ENCODE assay signal across 10 cellular contexts in genomic region chr1:209899948-209900347, GRCh38. TPM values are rescaled to one million over a fixed set of nuclear protein-coding genes. Genes with fewer than 3 reads are reported as not detected.
DNase-seq lines count a peak whose midpoint lies in the region; ATAC-seq and TF ChIP-seq lines count a peak whose summit lies in the region.
"Had no signal": no experiment of that assay in that cellular context is flagged by ENCODE, and none has a peak within 500 bp of the region (broad histone marks: within the 10 kb centered on the region; RNA-seq: fewer than 3 reads in every experiment).

No MANE protein-coding gene starts in this region.

- no TSS peak for BruUV-seq in MCF 10A (replicated peaks; lab: Mats Ljungman, UMichigan)

- no peaks in the 10 kb centered on the region for H3K4me1 ChIP-seq in breast epithelium

- H3K27me3 ChIP-seq in breast epithelium (peaks cover 0 to 2% of the 10 kb centered on the region in 2 donors), brain microvascular endothelial cell (replicated peaks) (no peaks in the 10 kb centered on the region)

- H3K36me3 ChIP-seq in breast epithelium: no peaks in the 10 kb centered on the region
- H3K36me3 ChIP-seq in brain microvascular endothelial cell (replicated peaks): no peaks in the 10 kb centered on the region

- ATAC-seq in HG03280 (IDR thresholded peaks at IDR 0.05; ENCODE audit: unreplicated experiment): peak; percentile 64
- ATAC-seq in stimulated activated naive CD8-positive, alpha-beta T cell treated with anti-CD3 and anti-CD28 coated beads, Interleukin-15, amount 100 ng/mL, for 72 hours: no peak
- ATAC-seq in HG03521 (IDR thresholded peaks at IDR 0.05; ENCODE audit: unreplicated experiment): no peak
- ATAC-seq in GM19395 (IDR thresholded peaks at IDR 0.05; ENCODE audit: unreplicated experiment): no peak
- ATAC-seq: effector memory CD8-positive, alpha-beta T cell had no signal

- POLR2A ChIA-PET in MCF 10A (lab: Yijun Ruan, JAX): interaction anchor here (1.0 to 2.7 kb wide), 4 partner anchors 9 to 84 kb away, joined by 3 to 9 read pairs (median 5); no protein-coding TSS in a partner anchor

- in situ Hi-C loops in brain microvascular endothelial cell (cut with HindIII; ENCODE audit: low pct_ligation_motif_present, low sequenced_read_pairs): no loop called here

- CTCF ChIA-PET in MCF 10A (lab: Yijun Ruan, JAX): interaction anchor here (0.5 to 1.8 kb wide), 12 partner anchors 11 to 105 kb away, joined by 3 to 11 read pairs (median 4); no protein-coding TSS in a partner anchor

- DNase-seq in MCF 10A (ENCODE audit: unreplicated experiment) (peak; percentile 54), breast epithelium (ENCODE audit: low spot score in 2 of 2) (no peak), brain microvascular endothelial cell (no peak), occipital lobe (lab: John Stamatoyannopoulos, UW) (no peak)
- DNase-seq in stimulated activated naive CD8-positive, alpha-beta T cell treated with anti-CD3 and anti-CD28 coated beads, Interleukin-15, amount 100 ng/mL, for 72 hours: peak; percentile 5 to 22
- DNase-seq: activated CD4-positive, CD25-positive, alpha-beta regulatory T cell; effector memory CD8-positive, alpha-beta T cell had no signal

- TF ChIP-seq CTCF in MCF 10A (IDR thresholded peaks at IDR 0.05; ENCODE audit: unreplicated experiment) (peak; percentile 36), breast epithelium (IDR thresholded peaks at IDR 0.05) (no peak), brain microvascular endothelial cell (IDR thresholded peaks at IDR 0.05; ENCODE audit: low read depth, low read length, missing control alignments) (peak; percentile 68)

- no peaks in the 10 kb centered on the region for H3K27me3 Mint-ChIP-seq in MCF 10A (ENCODE audit: insufficient read depth, unreplicated experiment)
- H3K27me3 Mint-ChIP-seq in stimulated activated naive CD8-positive, alpha-beta T cell treated with anti-CD3 and anti-CD28 coated beads, Interleukin-15, amount 100 ng/mL, for 72 hours: peaks cover 21% of the 10 kb centered on the region

- no peak overlapping the region for H3K4me3 ChIP-seq in breast epithelium
- no peak overlapping the region for H3K4me3 ChIP-seq in brain microvascular endothelial cell (ENCODE audit: low read depth, low read length)

- no peak overlapping the region for H3K27ac ChIP-seq in breast epithelium
- peak overlapping the region; percentile 59 for H3K27ac ChIP-seq in brain microvascular endothelial cell

- no peak overlapping the region for H3K4me3 Mint-ChIP-seq in MCF 10A (ENCODE audit: unreplicated experiment)
- H3K4me3 Mint-ChIP-seq in stimulated activated naive CD8-positive, alpha-beta T cell treated with anti-CD3 and anti-CD28 coated beads, Interleukin-15, amount 100 ng/mL, for 72 hours: no peak overlapping the region
- H3K4me3 Mint-ChIP-seq: effector memory CD8-positive, alpha-beta T cell had no signal

- H3K4me1 Mint-ChIP-seq in MCF 10A (ENCODE audit: insufficient read depth, unreplicated experiment): peaks cover 45% of the 10 kb centered on the region
- H3K4me1 Mint-ChIP-seq in stimulated activated naive CD8-positive, alpha-beta T cell treated with anti-CD3 and anti-CD28 coated beads, Interleukin-15, amount 100 ng/mL, for 72 hours: no peaks in the 10 kb centered on the region

- no peaks in the 10 kb centered on the region for H3K36me3 Mint-ChIP-seq in MCF 10A (ENCODE audit: insufficient read depth, unreplicated experiment)

- intact Hi-C loops in MCF 10A (cut with micrococcal nuclease) (no loop called here), breast epithelium (cut with DNase I; ENCODE audit: low total_unique reads) (no loop called here)

- peaks cover 7% of the 10 kb centered on the region for H3K9me3 Mint-ChIP-seq in MCF 10A (ENCODE audit: unreplicated experiment)
- no peaks in the 10 kb centered on the region for H3K9me3 Mint-ChIP-seq in stimulated activated naive CD8-positive, alpha-beta T cell treated with anti-CD3 and anti-CD28 coated beads, Interleukin-15, amount 100 ng/mL, for 72 hours
- H3K9me3 Mint-ChIP-seq: effector memory CD8-positive, alpha-beta T cell had no signal

- H3K9me3 ChIP-seq in breast epithelium: no peaks in the 10 kb centered on the region

- H3K27ac Mint-ChIP-seq in MCF 10A (ENCODE audit: low read depth, unreplicated experiment): peak overlapping the region; percentile 70
- H3K27ac Mint-ChIP-seq in stimulated activated naive CD8-positive, alpha-beta T cell treated with anti-CD3 and anti-CD28 coated beads, Interleukin-15, amount 100 ng/mL, for 72 hours: no peak overlapping the region
- H3K27ac Mint-ChIP-seq: effector memory CD8-positive, alpha-beta T cell had no signal

- TF ChIP-seq POLR2A in breast epithelium (IDR thresholded peaks at IDR 0.05): no peak

RNA-seq across cellular contexts. Expression of gene SYT14, which starts 38.1 kb away (rescaled TPM):
- total RNA-seq in MCF 10A (2022) (0.79 and 1.4 TPM in 2 replicates), breast epithelium (under 1 TPM in 1 of 3 donors, not detected in 2; 0.73 TPM), occipital lobe (65.8 TPM)

Comparison
In these comparisons a context has a peak if more than half of its experiments do, and no peak if none do; other contexts are left out.
1. DNase-seq: peak in MCF 10A (single experiment) and stimulated activated naive CD8-positive, alpha-beta T cell treated with anti-CD3 and anti-CD28 coated beads, Interleukin-15, amount 100 ng/mL, for 72 hours (2 of 2); none in breast epithelium (0 of 2), brain microvascular endothelial cell (single experiment) and occipital lobe (single experiment).
2. CTCF ChIP-seq: peak in MCF 10A (single experiment) and brain microvascular endothelial cell (single experiment); none in breast epithelium (0 of 3).
3. RNA of gene SYT14, which starts 38.1 kb away (total RNA-seq): 65.8 TPM in occipital lobe (single experiment); 0.79 to 1.4 TPM in MCF 10A and 0.73 TPM in breast epithelium; every median in the first group is over 10 times any median in the second.